8 cellular contexts compared by ENCODE assay signal in the genomic region with DNA sequence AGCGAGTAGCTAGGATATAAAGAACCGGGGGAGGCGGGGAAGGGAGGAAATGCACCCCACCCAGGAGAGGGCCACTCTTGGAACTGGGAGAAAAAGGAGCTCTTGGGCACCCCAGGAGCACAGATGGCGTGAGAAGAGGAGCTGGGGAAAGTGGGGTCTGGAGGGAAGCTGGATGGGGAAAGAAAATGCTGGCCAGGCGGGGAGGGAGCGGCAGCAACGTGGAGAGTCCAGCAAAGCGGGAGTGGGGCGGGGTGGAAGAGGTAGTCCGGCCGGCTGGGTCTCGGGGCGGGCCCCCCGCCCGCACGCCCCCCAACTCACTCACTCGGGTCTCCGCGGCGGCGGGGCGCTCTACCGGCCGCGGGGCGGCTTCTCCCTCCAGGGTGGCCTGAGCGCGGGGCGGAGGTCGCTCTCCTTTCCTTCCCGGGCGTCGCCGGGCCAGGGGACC. TPM values are rescaled to one million over a fixed set of nuclear protein-coding genes. Genes with fewer than 3 reads are reported as not detected.
DNase-seq lines count a peak whose midpoint lies in the region; ATAC-seq and TF ChIP-seq lines count a peak whose summit lies in the region.

No MANE protein-coding gene starts in this region.

- DNase-seq in BJ (ENCODE audit: low read depth) (no peak), NCI-H446 treated with DMSO at 0.1 percent for 48 hours (lab: John Stamatoyannopoulos, UW) (no peak)
- no peak for DNase-seq in Jurkat, Clone E6-1 (ENCODE audit: low read depth, low spot score)
- DNase-seq in stimulated activated CD4-positive, alpha-beta T cell treated with anti-CD3 and anti-CD28 coated beads, Interleukin-4, amount 100 ng/mL, for 24 hours = peak; percentile 7

- peaks cover 7% of the 10 kb centered on the region; the same call in 1 of the 2 replicates for H3K4me1 ChIP-seq in iPS-20b (ENCODE audit: insufficient read depth, low read length)

- peak overlapping the region; percentile 84 for H3K27ac ChIP-seq in adipose tissue (ENCODE audit: low read depth, low read length)
- peak overlapping the region; percentile 63 for H3K27ac ChIP-seq in iPS-20b (ENCODE audit: low read length)

- H3K9ac ChIP-seq in iPS-20b (ENCODE audit: low read depth, low read length) = peak overlapping the region; percentile 99

- H3K27me3 ChIP-seq in BJ (ENCODE audit: control insufficient read depth, insufficient read depth, low read length) (no peaks in the 10 kb centered on the region), iPS-20b (ENCODE audit: insufficient read depth, low read length) (no peaks in the 10 kb centered on the region)

- no peaks in the 10 kb centered on the region for H3K9me3 ChIP-seq in iPS-20b (ENCODE audit: insufficient read depth, low read depth, low read length)

- POLR2A ChIA-PET in BJ (lab: Charles Lee) = interaction anchor here (0.6 to 1.0 kb wide), 4 partner anchors 16 to 144 kb away, joined by 3 read pairs; a partner anchor contains a TSS

- H3K36me3 ChIP-seq in BJ (ENCODE audit: control insufficient read depth, insufficient read depth, low read length) = peaks cover 2% of the 10 kb centered on the region
- H3K36me3 ChIP-seq in iPS-20b (ENCODE audit: insufficient read depth, low read depth, low read length) = peaks cover 24% of the 10 kb centered on the region

- no peak for TF ChIP-seq CTCF in BJ (IDR thresholded peaks at IDR 0.05; ENCODE audit: insufficient read depth, low read depth, low read length)

- CTCF ChIA-PET in BJ (lab: Yijun Ruan, JAX) = interaction anchor here (2.1 to 3.6 kb wide), 2 partner anchors 43 to 81 kb away, joined by 6 to 29 read pairs; no protein-coding TSS in a partner anchor

- WGBS in adipose tissue, 3 donors = 0 to 2% (median 1%) methylated on average over 13 to 34 of the region's 34 CpGs

- peak overlapping the region; percentile 98 for H3K4me3 ChIP-seq in BJ (ENCODE audit: low read depth, low read length)
- peak overlapping the region; percentile 89 for H3K4me3 ChIP-seq in Jurkat, Clone E6-1 (ENCODE audit: low read length)
- peak overlapping the region; percentile 98 for H3K4me3 ChIP-seq in iPS-20b (ENCODE audit: low read length)

- ATAC-seq in HG03460 (IDR thresholded peaks at IDR 0.05; ENCODE audit: unreplicated experiment) (no peak), GM19324 (IDR thresholded peaks at IDR 0.05; ENCODE audit: low FRiP score, unreplicated experiment) (no peak)

RNA-seq across cellular contexts. Expression of a gene that starts 0.5 kb away (rescaled TPM):
- polyA plus RNA-seq in BJ (2011; rRNA removed) = 16.6 and 24.3 TPM in 2 replicates
- polyA minus RNA-seq in BJ (2011; rRNA and poly(A)+ RNA removed) = 25.6 and 27.3 TPM in 2 replicates
- polyA plus RNA-seq in Jurkat, Clone E6-1 (2012; ENCODE audit: insufficient read depth, insufficient read length) = 9.1 TPM
- polyA plus RNA-seq in adipose tissue = 10 to 100 TPM; 18.4 to 48.0 (median 25.4) TPM

RNA-seq across cellular contexts. Expression of a gene that starts 22.4 kb away (rescaled TPM):
- polyA plus RNA-seq in BJ (2011; rRNA removed) = 44.3 and 57.9 TPM in 2 replicates
- polyA minus RNA-seq in BJ (2011; rRNA and poly(A)+ RNA removed) = 14.3 and 18.3 TPM in 2 replicates
- polyA plus RNA-seq in Jurkat, Clone E6-1 (2012; ENCODE audit: insufficient read depth, insufficient read length) = 165 TPM
- 10 to 100 TPM; 26.0 to 41.7 (median 36.8) TPM for polyA plus RNA-seq in adipose tissue

RNA-seq across cellular contexts. Expression of a gene that starts 22.8 kb away (rescaled TPM):
- polyA plus RNA-seq in BJ (2011; rRNA removed) = 20.5 and 60.5 TPM in 2 replicates
- polyA minus RNA-seq in BJ (2011; rRNA and poly(A)+ RNA removed) = 29.4 and 44.6 TPM in 2 replicates
- 98.6 TPM for polyA plus RNA-seq in Jurkat, Clone E6-1 (2012; ENCODE audit: insufficient read depth, insufficient read length)
- polyA plus RNA-seq in adipose tissue = 100 to 1,000 TPM in 1 of 3 donors, 10 to 100 TPM in 2; 61.9 to 197 (median 63.4) TPM
